In genomic region chr3:196268270-196269163, GRCh38 we compare ENCODE assay signal across 10 cellular contexts. TPM values are rescaled to one million over a fixed set of nuclear protein-coding genes. Genes with fewer than 3 reads are reported as not detected.
DNase-seq lines count a peak whose midpoint lies in the region; ATAC-seq and TF ChIP-seq lines count a peak whose summit lies in the region.
"Had no signal": no experiment of that assay in that cellular context is flagged by ENCODE, and none has a peak within 500 bp of the region (broad histone marks: within the 10 kb centered on the region; RNA-seq: fewer than 3 reads in every experiment).

No MANE protein-coding gene starts in this region.

- no peaks in the 10 kb centered on the region for H3K9me3 Mint-ChIP-seq in activated CD8-positive, alpha-beta memory T cell treated with anti-CD3 and anti-CD28 coated beads, Interleukin-2, amount 10 ng/mL, durations not matched to agents 7 days and 5 days (ENCODE audit: low read depth)
- H3K9me3 Mint-ChIP-seq: central memory CD8-positive, alpha-beta T cell had no signal

- no peak for ATAC-seq in activated CD8-positive, alpha-beta memory T cell treated with anti-CD3 and anti-CD28 coated beads, Interleukin-2, amount 10 ng/mL, durations not matched to agents 7 days and 5 days
- ATAC-seq in PC-3: peak; percentile 91
- no peak for ATAC-seq in aorta (ENCODE audit: low FRiP score)

- H3K4me3 ChIP-seq in PC-3 (ENCODE audit: low read length) (no peak overlapping the region), epithelial cell of esophagus (ENCODE audit: low read length) (no peak overlapping the region), aorta (ENCODE audit: low read length in 2 of 2) (no peak overlapping the region)
- H3K4me3 ChIP-seq: BLaER1 had no signal

- H3K4me1 ChIP-seq in PC-3 (ENCODE audit: insufficient read depth, low read length) (peaks cover 26% of the 10 kb centered on the region), aorta (ENCODE audit: control insufficient read depth in 1 of 2, insufficient read depth in 2 of 2, low read length in 2 of 2) (no peaks in the 10 kb centered on the region)
- H3K4me1 ChIP-seq: BLaER1 had no signal

- no peak overlapping the region for H3K4me2 ChIP-seq in PC-3 (ENCODE audit: low read length)
- H3K4me2 ChIP-seq: BLaER1 had no signal

- no peak overlapping the region for H3K4me3 Mint-ChIP-seq in activated CD8-positive, alpha-beta memory T cell treated with anti-CD3 and anti-CD28 coated beads, Interleukin-2, amount 10 ng/mL, durations not matched to agents 7 days and 5 days
- H3K4me3 Mint-ChIP-seq: central memory CD8-positive, alpha-beta T cell had no signal

- H3K9me2 ChIP-seq in PC-3 (replicated peaks; ENCODE audit: low read length): no peaks in the 10 kb centered on the region

- peaks cover 29% of the 10 kb centered on the region for H3K79me2 ChIP-seq in PC-3 (ENCODE audit: low read length)

- POLR2A ChIA-PET in PC-3 (lab: Charles Lee; ENCODE audit: unreplicated experiment): no interaction called here

- CTCF ChIA-PET in activated CD8-positive, alpha-beta memory T cell treated with anti-CD3 and anti-CD28 coated beads, Interleukin-2, amount 10 ng/mL, durations not matched to agents 7 days and 5 days (lab: Charles Lee): interaction anchor here (0.5 to 1.7 kb wide), 4 partner anchors 16 to 275 kb away, joined by 3 to 6 read pairs (median 3); no protein-coding TSS in a partner anchor
- CTCF ChIA-PET in PC-3 (lab: Charles Lee): interaction anchor here (0.5 to 1.2 kb wide), 2 partner anchors 11 to 15 kb away, joined by 3 to 4 read pairs; no protein-coding TSS in a partner anchor

- H3K27ac ChIP-seq in PC-3 (ENCODE audit: low read length): peak overlapping the region; percentile 58
- H3K27ac ChIP-seq in aorta (ENCODE audit: low read depth in 1 of 2, low read length in 2 of 2): no peak overlapping the region
- H3K27ac ChIP-seq: BLaER1 had no signal

- H3K9me3 ChIP-seq in PC-3 (ENCODE audit: low read length) (no peaks in the 10 kb centered on the region), aorta (ENCODE audit: control insufficient read depth, low read length) (no peaks in the 10 kb centered on the region)

- H4K20me1 ChIP-seq in PC-3 (ENCODE audit: low read length): no peaks in the 10 kb centered on the region
- H4K20me1 ChIP-seq: BLaER1 had no signal

- intact Hi-C loops in PC-3 (cut with micrococcal nuclease): no loop called here
- intact Hi-C loops in aorta (cut with DNase I): no loop called here

- no peaks in the 10 kb centered on the region for H3F3A ChIP-seq in PC-3 (ENCODE audit: low read length, unreplicated experiment)

- peaks cover 32% of the 10 kb centered on the region for H3K4me1 Mint-ChIP-seq in activated CD8-positive, alpha-beta memory T cell treated with anti-CD3 and anti-CD28 coated beads, Interleukin-2, amount 10 ng/mL, durations not matched to agents 7 days and 5 days

- BruUV-seq in PC-3 (replicated peaks; lab: Mats Ljungman, UMichigan): no TSS peak

- H3K9ac ChIP-seq in PC-3 (ENCODE audit: low read length): 0 out of 2 replicates have a peak overlapping the region, but pooled peaks have one; percentile 5
- H3K9ac ChIP-seq: BLaER1 had no signal

- H2AFZ ChIP-seq in PC-3 (ENCODE audit: low read length): no peak overlapping the region

- peaks cover 43% of the 10 kb centered on the region for H3K36me3 Mint-ChIP-seq in activated CD8-positive, alpha-beta memory T cell treated with anti-CD3 and anti-CD28 coated beads, Interleukin-2, amount 10 ng/mL, durations not matched to agents 7 days and 5 days

- WGBS in aorta, 2 donors: 74 to 83% methylated on average over 9 of the region's 9 CpGs

- H3K27me3 ChIP-seq in PC-3 (ENCODE audit: low read length) (no peaks in the 10 kb centered on the region), aorta (ENCODE audit: control insufficient read depth in 1 of 2, insufficient read depth in 2 of 2, low read length in 1 of 2) (no peaks in the 10 kb centered on the region)
- H3K27me3 ChIP-seq: BLaER1 had no signal

- no peak for TF ChIP-seq CTCF in PC-3 (conservative IDR thresholded peaks at IDR 0.05; ENCODE audit: low read depth, low read length)
- no peak for TF ChIP-seq CTCF in epithelial cell of esophagus (IDR thresholded peaks at IDR 0.05; ENCODE audit: insufficient read depth, low read depth, low read length, missing control alignments)

- peaks cover 29% of the 10 kb centered on the region for H3K36me3 ChIP-seq in PC-3 (ENCODE audit: low read depth, low read length)
- H3K36me3 ChIP-seq in aorta (ENCODE audit: control insufficient read depth in 1 of 2, insufficient read depth in 2 of 2, low read length in 1 of 2): peaks cover 0 to 9% of the 10 kb centered on the region in 2 donors

- DNase-seq in activated CD8-positive, alpha-beta memory T cell treated with anti-CD3 and anti-CD28 coated beads, Interleukin-2, amount 10 ng/mL, durations not matched to agents 7 days and 5 days: no peak
- DNase-seq in activated CD8-positive, alpha-beta memory T cell treated with anti-CD3 and anti-CD28 coated beads, Interleukin-2, amount 50 U/mL, for 4 hours: no peak
- DNase-seq in PC-3 (peak; percentile 91), epithelial cell of esophagus (ENCODE audit: low read depth) (peak; percentile 88), renal cortical epithelial cell (ENCODE audit: low read depth) (peak; percentile 70), NCI-H2196 (lab: John Stamatoyannopoulos, UW; ENCODE audit: unreplicated experiment) (no peak), NCI-H2171 (lab: John Stamatoyannopoulos, UW) (no peak), aorta (no peak)

- no peaks in the 10 kb centered on the region for H3K27me3 Mint-ChIP-seq in activated CD8-positive, alpha-beta memory T cell treated with anti-CD3 and anti-CD28 coated beads, Interleukin-2, amount 10 ng/mL, durations not matched to agents 7 days and 5 days
- H3K27me3 Mint-ChIP-seq: central memory CD8-positive, alpha-beta T cell had no signal

- peak overlapping the region; percentile 67 for H3K27ac Mint-ChIP-seq in activated CD8-positive, alpha-beta memory T cell treated with anti-CD3 and anti-CD28 coated beads, Interleukin-2, amount 10 ng/mL, durations not matched to agents 7 days and 5 days

RNA-seq across cellular contexts. Expression of gene PCYT1A, which starts 19.0 kb away (rescaled TPM):
- 10 to 100 TPM; 57.7 to 61.6 TPM for total RNA-seq in activated CD8-positive, alpha-beta memory T cell treated with anti-CD3 and anti-CD28 coated beads, Interleukin-2, amount 10 ng/mL, durations not matched to agents 7 days and 5 days
- 46.9 and 63.8 TPM in 2 replicates for total RNA-seq in PC-3 (2014; rRNA removed)
- total RNA-seq in renal cortical epithelial cell: 73.6 and 90.0 TPM in 2 replicates
- 10 to 100 TPM; 63.5 to 65.0 TPM for total RNA-seq in aorta
- polyA plus RNA-seq in aorta: 10 to 100 TPM; 26.7 to 28.5 TPM

RNA-seq across cellular contexts. Expression of gene DYNLT2B, which starts 49.5 kb away (rescaled TPM):
- total RNA-seq in activated CD8-positive, alpha-beta memory T cell treated with anti-CD3 and anti-CD28 coated beads, Interleukin-2, amount 10 ng/mL, durations not matched to agents 7 days and 5 days: 10 to 100 TPM; 13.9 to 19.9 TPM
- total RNA-seq in PC-3 (2014; rRNA removed) (19.8 and 22.8 TPM in 2 replicates), renal cortical epithelial cell (16.1 and 17.2 TPM in 2 replicates), aorta (1 to 10 TPM; 4.7 to 5.3 TPM)
- 10 to 100 TPM; 10.4 to 14.7 TPM for polyA plus RNA-seq in aorta

RNA-seq across cellular contexts. Expression of gene SLC51A, which starts 52.2 kb away (rescaled TPM):
- total RNA-seq in activated CD8-positive, alpha-beta memory T cell treated with anti-CD3 and anti-CD28 coated beads, Interleukin-2, amount 10 ng/mL, durations not matched to agents 7 days and 5 days: not detected
- total RNA-seq in PC-3 (2014; rRNA removed) (9.7 and 10.0 TPM in 2 replicates), renal cortical epithelial cell (not detected in 2 replicates), aorta (under 1 TPM in 1 of 2 donors, not detected in 1; 0.49 TPM)
- polyA plus RNA-seq in aorta: 10 to 100 TPM in 1 of 2 donors, not detected in 1; 10.6 TPM

RNA-seq across cellular contexts. Expression of gene ZDHHC19, which starts 57.3 kb away (rescaled TPM):
- total RNA-seq in activated CD8-positive, alpha-beta memory T cell treated with anti-CD3 and anti-CD28 coated beads, Interleukin-2, amount 10 ng/mL, durations not matched to agents 7 days and 5 days: not detected
- total RNA-seq in PC-3 (2014; rRNA removed) (not detected in 2 replicates), renal cortical epithelial cell (not detected in 2 replicates), aorta (under 1 TPM; 0.72 to 0.97 TPM)
- polyA plus RNA-seq in aorta: not detected

Comparison
In these comparisons a context has a peak if more than half of its experiments do, and no peak if none do; other contexts are left out.
1. DNase-seq: peak in PC-3 (single experiment), epithelial cell of esophagus (single experiment) and renal cortical epithelial cell (single experiment); none in activated CD8-positive, alpha-beta memory T cell treated with anti-CD3 and anti-CD28 coated beads, Interleukin-2, amount 10 ng/mL, durations not matched to agents 7 days and 5 days (single experiment), activated CD8-positive, alpha-beta memory T cell treated with anti-CD3 and anti-CD28 coated beads, Interleukin-2, amount 50 U/mL, for 4 hours (single experiment), NCI-H2196 (single experiment), NCI-H2171 (single experiment) and aorta (0 of 2).